8 cellular contexts compared by ENCODE assay signal in genomic region chr22:46397951-46398350, GRCh38.
"Had no signal": no experiment of that assay in that cellular context is flagged by ENCODE, and none has a peak within 500 bp of the region (broad histone marks: within the 10 kb centered on the region; RNA-seq: fewer than 3 reads in every experiment).

No MANE protein-coding gene starts in this region.

- H3K36me3 ChIP-seq: HAP-1 had no signal

- H3K9me3 Mint-ChIP-seq: GM23338, H9, HFFc6 had no signal

- H3K4me2 ChIP-seq: GM23338 had no signal

- H3K27ac Mint-ChIP-seq: HFFc6 had no signal

- H3K9ac ChIP-seq: GM23248 had no signal

- DNase-seq: GM23248, GOT3, H7, H9, HCEC 1CT, HFFc6 had no signal

- H3K4me1 ChIP-seq: HAP-1 had no signal

- H3K4me3 ChIP-seq: GM23248, GM23338, HAP-1 had no signal

- H3K4me1 Mint-ChIP-seq: GM23338, H9 had no signal

- H3K27ac ChIP-seq: GM23248 had no signal

- H3K9me3 ChIP-seq: HAP-1 had no signal

- H3K4me3 Mint-ChIP-seq: GM23338, H9, HFFc6 had no signal

- H2AFZ ChIP-seq: GM23248, GM23338 had no signal
